Comparison of ENCODE assay signal across 23 cellular contexts in the genomic region with DNA sequence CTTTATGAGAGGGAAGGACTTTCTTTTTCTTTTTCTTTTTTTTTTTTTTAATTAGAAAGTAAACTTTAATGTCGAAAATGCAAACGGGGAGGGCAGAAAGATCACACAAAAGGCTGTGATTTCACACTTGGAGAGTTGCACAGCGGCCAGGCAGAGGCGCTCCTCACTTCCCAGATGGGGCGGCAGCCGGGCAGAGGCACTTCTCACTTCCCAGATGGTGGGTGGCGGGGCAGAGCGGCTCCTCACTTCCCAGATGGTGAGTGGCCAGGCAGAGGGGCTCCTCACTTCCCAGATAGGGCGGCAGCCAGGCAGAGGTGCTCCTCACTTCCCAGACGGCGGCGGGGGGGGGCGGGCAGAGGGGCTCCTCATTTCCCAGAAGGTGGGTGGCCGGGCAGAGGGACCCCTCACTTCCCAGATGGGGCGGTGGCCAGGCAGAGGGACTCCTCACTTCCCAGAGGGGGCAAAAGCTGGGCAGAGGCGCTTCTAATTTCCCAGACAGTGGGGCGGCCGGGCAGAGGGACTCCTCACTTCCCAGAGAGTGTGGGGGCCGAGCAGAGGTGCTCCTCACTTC.
"Had no signal": no experiment of that assay in that cellular context is flagged by ENCODE, and none has a peak within 500 bp of the region (broad histone marks: within the 10 kb centered on the region; RNA-seq: fewer than 3 reads in every experiment).

No MANE protein-coding gene starts in this region.

- H3K27me3 ChIP-seq: adrenal gland, ascending aorta, dorsolateral prefrontal cortex, gastrocnemius medialis, right lobe of liver, suprapubic skin, tibial nerve had no signal

- H3K9me3 ChIP-seq: adrenal gland, ascending aorta, esophagus squamous epithelium, gastrocnemius medialis, right lobe of liver, stomach, suprapubic skin, tibial nerve had no signal

- H3K27ac ChIP-seq: adrenal gland, ascending aorta, esophagus squamous epithelium, gastrocnemius medialis, right lobe of liver, skin epidermis, stomach, suprapubic skin, tibial nerve had no signal

- DNase-seq: activated naive CD4-positive, alpha-beta T cell; activated T-cell treated with anti-CD3 and anti-CD28 coated beads, Interleukin-2, amount 50 U/mL, for 24 hours; adrenal gland; central memory CD4-positive, alpha-beta T cell; esophagus squamous epithelium; gastrocnemius medialis; head of caudate nucleus; hypothalamus; left colon; mesenchymal stem cell; naive B cell; occipital lobe; right lobe of liver; stimulated activated CD4-positive, alpha-beta T cell treated with anti-CD3 and anti-CD28 coated beads, Interleukin-2, amount 100 ng/mL, for 24 hours; stomach had no signal

- H3K9me3 Mint-ChIP-seq: activated T-cell treated with anti-CD3 and anti-CD28 coated beads, Interleukin-2, amount 50 U/mL, for 24 hours; activated T-helper 17 cell treated with anti-CD3 and anti-CD28 coated beads, Interleukin-2, amount 50 U/mL, for 72 hours; naive B cell; stimulated activated memory B cell treated with anti-CD40 and anti-IgM and Interleukin-4, amounts not matched to agents 10 μg/mL and 1 μg/mL and 100 μg/mL, for 72 hours had no signal

- H3K4me1 Mint-ChIP-seq: activated T-helper 17 cell treated with anti-CD3 and anti-CD28 coated beads, Interleukin-2, amount 50 U/mL, for 72 hours had no signal

- H3K27ac Mint-ChIP-seq: activated naive CD8-positive, alpha-beta T cell; activated T-cell treated with anti-CD3 and anti-CD28 coated beads, Interleukin-2, amount 50 U/mL, for 24 hours; activated T-helper 17 cell treated with anti-CD3 and anti-CD28 coated beads, Interleukin-2, amount 50 U/mL, for 72 hours; stimulated activated memory B cell treated with anti-CD40 and anti-IgM and Interleukin-4, amounts not matched to agents 10 μg/mL and 1 μg/mL and 100 μg/mL, for 72 hours had no signal

- H3K4me3 ChIP-seq: adrenal gland, ascending aorta, dorsolateral prefrontal cortex, esophagus squamous epithelium, gastrocnemius medialis, right lobe of liver, skin epidermis, stomach, suprapubic skin, tibial nerve had no signal

- H3K36me3 Mint-ChIP-seq: activated naive CD8-positive, alpha-beta T cell; naive B cell; stimulated activated memory B cell treated with anti-CD40 and anti-IgM and Interleukin-4, amounts not matched to agents 10 μg/mL and 1 μg/mL and 100 μg/mL, for 72 hours had no signal

- H3K27me3 Mint-ChIP-seq: activated naive CD8-positive, alpha-beta T cell; stimulated activated memory B cell treated with anti-CD40 and anti-IgM and Interleukin-4, amounts not matched to agents 10 μg/mL and 1 μg/mL and 100 μg/mL, for 72 hours had no signal

- H3K36me3 ChIP-seq: adrenal gland, ascending aorta, esophagus squamous epithelium, gastrocnemius medialis, stomach, suprapubic skin, tibial nerve had no signal

- H3K4me3 Mint-ChIP-seq: activated naive CD8-positive, alpha-beta T cell; activated T-cell treated with anti-CD3 and anti-CD28 coated beads, Interleukin-2, amount 50 U/mL, for 24 hours; activated T-helper 17 cell treated with anti-CD3 and anti-CD28 coated beads, Interleukin-2, amount 50 U/mL, for 72 hours; stimulated activated memory B cell treated with anti-CD40 and anti-IgM and Interleukin-4, amounts not matched to agents 10 μg/mL and 1 μg/mL and 100 μg/mL, for 72 hours had no signal

- ATAC-seq: activated T-helper 17 cell treated with anti-CD3 and anti-CD28 coated beads, Interleukin-2, amount 50 U/mL, for 72 hours; left colon; stimulated activated memory B cell treated with anti-CD40 and anti-IgM and Interleukin-4, amounts not matched to agents 10 μg/mL and 1 μg/mL and 100 μg/mL, for 72 hours had no signal

- H3K4me1 ChIP-seq: adrenal gland, ascending aorta, esophagus squamous epithelium, gastrocnemius medialis, right lobe of liver, stomach, suprapubic skin, tibial nerve had no signal
